In the genomic region with DNA sequence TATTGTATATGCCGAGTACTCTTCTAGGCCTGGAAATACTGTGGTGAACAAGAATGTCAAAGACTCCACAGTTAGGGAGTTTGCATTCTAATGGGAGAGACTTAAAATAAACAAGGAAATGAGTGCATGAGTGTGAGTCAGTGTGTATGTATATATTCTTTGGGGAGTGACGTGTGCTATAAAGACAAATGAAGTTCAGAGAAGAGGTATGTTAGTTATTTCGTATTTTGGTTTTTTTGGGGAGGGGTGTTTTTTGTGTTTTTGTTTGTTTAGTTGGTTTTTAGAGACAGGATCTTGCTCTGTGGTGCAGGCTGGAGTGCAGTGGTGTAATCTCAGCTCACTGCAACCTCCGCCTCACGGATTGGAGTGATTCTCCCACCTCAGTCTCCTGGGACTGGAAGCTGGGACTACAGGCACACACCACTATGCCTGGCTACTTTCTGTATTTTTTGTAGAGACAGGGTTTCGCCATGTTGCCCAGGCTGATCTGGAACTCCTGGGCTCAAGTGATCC, we compare ENCODE assay signal across 11 cellular contexts.
A peak's percentile ranks its signal among the peaks of the same experiment; 100 is the strongest.
DNase-seq lines count a peak whose midpoint lies in the region; ATAC-seq and TF ChIP-seq lines count a peak whose summit lies in the region.
"Had no signal": no experiment of that assay in that cellular context is flagged by ENCODE, and none has a peak within 500 bp of the region (broad histone marks: within the 10 kb centered on the region; RNA-seq: fewer than 3 reads in every experiment).

No MANE protein-coding gene starts in this region.

- H3K4me3 ChIP-seq in IMR-90 (ENCODE audit: insufficient read depth, low read depth, low read length), result no peak overlapping the region
- peak overlapping the region in 1 of 2 experiments; percentile 11 for H3K4me3 ChIP-seq in mesenchymal stem cell (ENCODE audit: insufficient read depth in 1 of 2, low read depth in 1 of 2, low read length in 2 of 2)
- H3K4me3 ChIP-seq: K562 had no signal

- no TSS peak for BruUV-seq in IMR-90 (replicated peaks; lab: Mats Ljungman, UMichigan)

- no peak for TF ChIP-seq CTCF in IMR-90 (conservative IDR thresholded peaks at IDR 0.05; ENCODE audit: low read depth, low read length)

- dilution Hi-C loops in IMR-90 (cut with HindIII; ENCODE audit: low sequenced_read_pairs, unreplicated experiment), result no loop called here

- TF ChIP-seq POLR2A in IMR-90 (IDR thresholded peaks at IDR 0.05; ENCODE audit: low read depth, low read length), result no peak

- no peak for TF ChIP-seq RAD21 in IMR-90 (IDR thresholded peaks at IDR 0.05; ENCODE audit: low read length)

- no peak overlapping the region for H3K56ac ChIP-seq in IMR-90 (ENCODE audit: extremely low read depth, insufficient read depth, low read length)

- peak overlapping the region; percentile 41; the same call in 1 of the 2 replicates for H3K23ac ChIP-seq in IMR-90 (ENCODE audit: low read depth, low read length)
- no peak overlapping the region for H3K23ac ChIP-seq in mesenchymal stem cell (ENCODE audit: low read length in 2 of 2)

- peak overlapping the region; percentile 27; the same call in 1 of the 2 replicates for H2BK20ac ChIP-seq in IMR-90 (ENCODE audit: low read depth, low read length)

- no peak overlapping the region for H2AK9ac ChIP-seq in IMR-90 (replicated peaks; ENCODE audit: low read depth, low read length, poor library complexity)

- H3K27me3 ChIP-seq in IMR-90 (ENCODE audit: control insufficient read depth, insufficient read depth, low read length), result no peaks in the 10 kb centered on the region
- H3K27me3 ChIP-seq in mesenchymal stem cell (ENCODE audit: control insufficient read depth in 1 of 2, insufficient read depth in 1 of 2, low read length in 2 of 2), result no peaks in the 10 kb centered on the region

- H2AFZ ChIP-seq in IMR-90 (replicated peaks; ENCODE audit: low read length, poor library complexity) (no peak overlapping the region), mesenchymal stem cell (ENCODE audit: low read depth, low read length) (no peak overlapping the region)

- no peaks in the 10 kb centered on the region for H3K36me3 ChIP-seq in IMR-90 (ENCODE audit: control insufficient read depth, insufficient read depth, low read length)
- H3K36me3 ChIP-seq in mesenchymal stem cell (ENCODE audit: control insufficient read depth in 1 of 2, insufficient read depth in 2 of 2, low read depth in 1 of 2, low read length in 2 of 2), result peaks cover 0 to 7% of the 10 kb centered on the region in 2 experiments

- H2BK5ac ChIP-seq in IMR-90 (ENCODE audit: low read depth, low read length, poor library complexity, severe bottlenecking), result peak overlapping the region; percentile 100
- H2BK5ac ChIP-seq in mesenchymal stem cell (ENCODE audit: low read depth, low read length, poor library complexity, severe bottlenecking), result no peak overlapping the region

- intact Hi-C loops in IMR-90 (cut with micrococcal nuclease), result loop anchor here (1.0 to 10.0 kb wide), 6 partner anchors 57 to 336 kb away; a partner anchor contains a TSS

- POLR2A ChIA-PET in IMR-90 (lab: Charles Lee; ENCODE audit: unreplicated experiment), result no interaction called here

- peak; percentile 80 for ATAC-seq in IMR-90 (ENCODE audit: low read depth)
- ATAC-seq in HG02840 (IDR thresholded peaks at IDR 0.05; ENCODE audit: low FRiP score, unreplicated experiment), result no peak
- no peak for ATAC-seq in HG02623 (IDR thresholded peaks at IDR 0.05; ENCODE audit: unreplicated experiment)
- ATAC-seq: activated naive CD4-positive, alpha-beta T cell treated with anti-CD3 and anti-CD28 coated beads, Interleukin-2, amount 50 U/mL, for 72 hours; K562 had no signal

- in situ Hi-C loops in IMR-90 (cut with MboI; ENCODE audit: low sequenced_read_pairs) (no loop called here), T47D (cut with HindIII; ENCODE audit: low pct_unique_long_range_greater_than_20kb, low sequenced_read_pairs) (no loop called here)

- H2BK12ac ChIP-seq in mesenchymal stem cell (ENCODE audit: low read length in 2 of 2), result peak overlapping the region in 1 of 2 experiments; percentile 94

- H3K4ac ChIP-seq in IMR-90 (ENCODE audit: low read depth, low read length) (peak overlapping the region; percentile 55; the same call in 1 of the 2 replicates), mesenchymal stem cell (ENCODE audit: low read depth in 1 of 2, low read length in 2 of 2) (no peak overlapping the region)

- peak overlapping the region; percentile 74 for H2BK120ac ChIP-seq in IMR-90 (ENCODE audit: low read depth, low read length)
- peak overlapping the region; percentile 54 for H2BK120ac ChIP-seq in mesenchymal stem cell (ENCODE audit: low read depth, low read length)

- WGBS in IMR-90 (ENCODE audit: extremely low coverage in 2 of 2, insufficient read length in 1 of 2), 2 experiments, result no CpG with 5 or more reads among the region's 6 CpGs
- 11% methylated on average over 6 of the region's 6 CpGs for WGBS in mesenchymal stem cell

- H4K5ac ChIP-seq in IMR-90 (ENCODE audit: low read depth, low read length), result peak overlapping the region; percentile 7; the same call in 1 of the 2 replicates

- H3K27ac ChIP-seq in IMR-90 (ENCODE audit: insufficient read depth, low read length) (peak overlapping the region; percentile 55), mesenchymal stem cell (ENCODE audit: low read length, poor library complexity, severe bottlenecking) (peak overlapping the region; percentile 91)

- H4K91ac ChIP-seq in IMR-90 (ENCODE audit: insufficient read depth, low read depth, low read length), result peak overlapping the region; percentile 60; the same call in 1 of the 2 replicates
- peak overlapping the region; percentile 66 for H4K91ac ChIP-seq in mesenchymal stem cell (ENCODE audit: low read length)

- peaks cover 16% of the 10 kb centered on the region for H3K9me1 ChIP-seq in IMR-90 (ENCODE audit: insufficient read depth, low read length)

- H3K9me3 ChIP-seq in IMR-90 (ENCODE audit: control insufficient read depth, insufficient read depth, low read length), result no peaks in the 10 kb centered on the region
- no peaks in the 10 kb centered on the region for H3K9me3 ChIP-seq in mesenchymal stem cell (ENCODE audit: control insufficient read depth, low read length)

- H3K9ac ChIP-seq in IMR-90 (ENCODE audit: low read depth, low read length) (0 out of 2 replicates have a peak overlapping the region, but pooled peaks have one; percentile 54), mesenchymal stem cell (ENCODE audit: low read length) (peak overlapping the region; percentile 58)

- peaks cover 24 to 61% of the 10 kb centered on the region in 2 experiments for H3K79me1 ChIP-seq in IMR-90 (ENCODE audit: low read depth in 1 of 2, low read length in 2 of 2)
- H3K79me1 ChIP-seq in mesenchymal stem cell (replicated peaks; ENCODE audit: low read length, poor library complexity, severe bottlenecking), result peaks cover 5% of the 10 kb centered on the region

- DNase-seq in AG08395 (ENCODE audit: low spot score), result peak; percentile 32
- DNase-seq in IMR-90, result peak; percentile 99
- DNase-seq in T47D (ENCODE audit: low read depth in 1 of 2, low spot score in 1 of 2), result peak; percentile 42 to 71
- peak; percentile 97 for DNase-seq in mesenchymal stem cell
- no peak for DNase-seq in islet precursor cell
- DNase-seq in UCSD-AML1 (lab: John Stamatoyannopoulos, UW; ENCODE audit: unreplicated experiment), result no peak
- DNase-seq: T-helper 1 cell had no signal

- H4K8ac ChIP-seq in IMR-90 (ENCODE audit: low read depth in 2 of 2, low read length in 2 of 2) (peak overlapping the region in 1 of 2 experiments; percentile 71; a peak in 3 of 4 replicates), mesenchymal stem cell (ENCODE audit: low read length) (peak overlapping the region; percentile 16)

- H3K4me2 ChIP-seq in IMR-90 (ENCODE audit: low read depth, low read length), result peak overlapping the region; percentile 16
- peak overlapping the region; percentile 58 for H3K4me2 ChIP-seq in mesenchymal stem cell (ENCODE audit: low read length, poor library complexity, severe bottlenecking)

- H2BK15ac ChIP-seq in IMR-90 (ENCODE audit: low read depth, low read length), result 0 out of 3 replicates have a peak overlapping the region, but pooled peaks have one; percentile 10
- peak overlapping the region; percentile 76 for H2BK15ac ChIP-seq in mesenchymal stem cell (ENCODE audit: low read depth, poor library complexity, severe bottlenecking)

- H3K18ac ChIP-seq in IMR-90 (ENCODE audit: low read depth, low read length) (peak overlapping the region; percentile 19), mesenchymal stem cell (ENCODE audit: low read depth in 1 of 2, low read length in 2 of 2) (peak overlapping the region; percentile 30 to 85)

- H4K20me1 ChIP-seq in IMR-90 (ENCODE audit: insufficient read depth, low read length), result peaks cover 10% of the 10 kb centered on the region

- H3K14ac ChIP-seq in IMR-90 (replicated peaks; ENCODE audit: low read depth, low read length) (peak overlapping the region; percentile 42), mesenchymal stem cell (ENCODE audit: low read length in 2 of 2) (no peak overlapping the region)

- peaks cover 25% of the 10 kb centered on the region for H3K4me1 ChIP-seq in IMR-90 (ENCODE audit: control insufficient read depth, insufficient read depth, low read length)
- H3K4me1 ChIP-seq in mesenchymal stem cell (ENCODE audit: control insufficient read depth, insufficient read depth, low read depth, low read length), result peaks cover 11% of the 10 kb centered on the region

- H2AK5ac ChIP-seq in IMR-90 (ENCODE audit: low read depth, low read length), result peak overlapping the region; percentile 72; the same call in 1 of the 2 replicates
- peak overlapping the region; percentile 72 for H2AK5ac ChIP-seq in mesenchymal stem cell (ENCODE audit: low read length, severe bottlenecking)

- CTCF ChIA-PET in IMR-90 (lab: Yijun Ruan, JAX), result no interaction called here

TF ChIP-seq in IMR-90, 13 proteins besides CTCF, POLR2A, EP300 and RAD21:
- TF ChIP-seq CEBPB (IDR thresholded peaks at IDR 0.05; ENCODE audit: low read depth, low read length) (peak; percentile 49; the same call in 1 of the 2 replicates), RCOR1 (IDR thresholded peaks at IDR 0.05; ENCODE audit: insufficient replicate concordance, low read length) (no peak), FOS (IDR thresholded peaks at IDR 0.05; ENCODE audit: low read depth, low read length) (peak; percentile 98), BHLHE40 (IDR thresholded peaks at IDR 0.05; ENCODE audit: low read depth, low read length) (peak; percentile 74; the same call in 1 of the 2 replicates)

Comparison
In these comparisons a context has a peak if more than half of its experiments do, and no peak if none do; other contexts are left out.
1. DNase-seq: peak in AG08395 (single experiment), IMR-90 (single experiment), T47D (2 of 2) and mesenchymal stem cell (single experiment); none in islet precursor cell (single experiment) and UCSD-AML1 (single experiment).